ENCODE assay signal across 8 cellular contexts in the genomic region with DNA sequence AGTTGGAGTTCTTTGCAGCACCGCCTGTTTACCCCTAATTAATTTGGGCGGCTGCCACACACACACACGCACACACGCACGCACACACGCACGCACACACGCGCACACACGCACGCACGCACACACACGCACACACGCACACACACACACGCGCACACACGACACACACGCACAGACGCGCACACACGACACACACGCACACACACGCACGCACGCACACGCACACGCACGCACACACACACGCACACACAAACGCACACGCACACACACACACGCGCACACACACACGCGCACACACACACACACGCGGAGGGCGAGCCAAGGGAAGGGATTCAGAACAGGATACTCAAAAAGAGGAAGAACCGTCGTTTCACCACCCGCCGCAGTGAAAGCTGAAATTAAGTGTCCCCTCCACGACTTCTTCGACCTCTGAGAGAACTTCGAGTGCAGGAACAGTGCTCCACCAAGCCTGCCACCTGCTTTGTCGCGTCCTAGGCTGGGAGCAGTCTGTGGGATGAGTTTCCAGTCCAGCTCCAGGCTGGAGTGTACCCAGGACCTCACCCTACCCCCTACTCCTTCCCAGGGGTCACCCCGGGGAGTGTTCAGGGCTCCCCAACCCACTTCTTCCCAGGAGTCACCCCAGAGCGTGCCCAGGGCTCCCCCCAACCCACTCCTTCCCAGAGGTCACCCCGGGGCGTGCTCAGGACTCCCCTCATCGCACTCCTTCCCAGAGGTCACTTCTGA. TPM values are rescaled to one million over a fixed set of nuclear protein-coding genes. Genes with fewer than 3 reads are reported as not detected.
DNase-seq lines count a peak whose midpoint lies in the region; ATAC-seq, FAIRE-seq and TF ChIP-seq lines count a peak whose summit lies in the region.

No MANE protein-coding gene starts in this region.

- peak overlapping the region; percentile 85 to 97 for H3K4me3 ChIP-seq in mesenchymal stem cell (ENCODE audit: insufficient read depth in 1 of 2, low read depth in 1 of 2, low read length in 2 of 2)
- H3K4me3 ChIP-seq in thyroid gland (replicated peaks in 1 of 3) = peak overlapping the region; percentile 60 to 90 (median 87)

- peaks cover 87% of the 10 kb centered on the region for H3K4me1 Mint-ChIP-seq in dendritic cell treated with granulocyte-macrophage colony-stimulating factor and Interleukin-4, amounts not matched to agents 40 ng/mL and 50 ng/mL, for 4 days (ENCODE audit: low read depth)

- TF ChIP-seq CTCF in thyroid gland (IDR thresholded peaks at IDR 0.05) (no peak), D721Med (IDR thresholded peaks at IDR 0.05; ENCODE audit: insufficient read depth, missing control alignments) (no peak)

- no peak overlapping the region for H2BK120ac ChIP-seq in mesenchymal stem cell (ENCODE audit: low read depth, low read length)

- no peaks in the 10 kb centered on the region for H3K9me3 ChIP-seq in mesenchymal stem cell (ENCODE audit: control insufficient read depth, low read length)
- H3K9me3 ChIP-seq in thyroid gland = no peaks in the 10 kb centered on the region

- FAIRE-seq in D721Med (lab: Jason Lieb, UNC) = no peak

- H2BK5ac ChIP-seq in mesenchymal stem cell (ENCODE audit: low read depth, low read length, poor library complexity, severe bottlenecking) = no peak overlapping the region

- no peak overlapping the region for H4K8ac ChIP-seq in mesenchymal stem cell (ENCODE audit: low read length)

- no peaks in the 10 kb centered on the region for H3K27me3 Mint-ChIP-seq in dendritic cell treated with granulocyte-macrophage colony-stimulating factor and Interleukin-4, amounts not matched to agents 40 ng/mL and 50 ng/mL, for 4 days

- no peak overlapping the region for H3K4ac ChIP-seq in mesenchymal stem cell (ENCODE audit: low read depth in 1 of 2, low read length in 2 of 2)

- ATAC-seq in GM18519 (IDR thresholded peaks at IDR 0.05; ENCODE audit: low FRiP score, unreplicated experiment) = no peak

- peak overlapping the region; percentile 94 for H3K27ac Mint-ChIP-seq in dendritic cell treated with granulocyte-macrophage colony-stimulating factor and Interleukin-4, amounts not matched to agents 40 ng/mL and 50 ng/mL, for 4 days

- 66% methylated on average over 35 of the region's 52 CpGs for WGBS in mesenchymal stem cell
- WGBS in thyroid gland, 2 donors = 56 to 64% methylated on average over 34 to 51 of the region's 52 CpGs

- no peak overlapping the region for H2AK5ac ChIP-seq in mesenchymal stem cell (ENCODE audit: low read length, severe bottlenecking)

- peak overlapping the region in 1 of 2 experiments; percentile 85 for H3K14ac ChIP-seq in mesenchymal stem cell (ENCODE audit: low read length in 2 of 2)

- DNase-seq in NCI-H82 (lab: John Stamatoyannopoulos, UW) = peak; percentile 20
- DNase-seq in NCI-H82 treated with DMSO at 0.1 percent for 48 hours (lab: John Stamatoyannopoulos, UW; ENCODE audit: unreplicated experiment) = no peak
- DNase-seq in SW480 (ENCODE audit: low spot score) = peak; percentile 27
- DNase-seq in mesenchymal stem cell = peak; percentile 25
- DNase-seq in thyroid gland = peak; percentile 34 to 44
- no peak for DNase-seq in D721Med (ENCODE audit: insufficient read length, low spot score)

- intact Hi-C loops in dendritic cell treated with granulocyte-macrophage colony-stimulating factor and Interleukin-4, amounts not matched to agents 40 ng/mL and 50 ng/mL, for 4 days (cut with micrococcal nuclease) = loop anchor here (5.0 kb wide), 2 partner anchors 137 to 698 kb away; no protein-coding TSS in a partner anchor
- intact Hi-C loops in thyroid gland (cut with DNase I) = no loop called here

- H3K79me1 ChIP-seq in mesenchymal stem cell (replicated peaks; ENCODE audit: low read length, poor library complexity, severe bottlenecking) = peaks cover 15% of the 10 kb centered on the region

- no peak overlapping the region for H3K23ac ChIP-seq in mesenchymal stem cell (ENCODE audit: low read length in 2 of 2)

- TF ChIP-seq POLR2A in thyroid gland (IDR thresholded peaks at IDR 0.05) = no peak

- peak overlapping the region; percentile 90 for H2AFZ ChIP-seq in mesenchymal stem cell (ENCODE audit: low read depth, low read length)

- H3K27ac ChIP-seq in mesenchymal stem cell (ENCODE audit: low read length, poor library complexity, severe bottlenecking) (no peak overlapping the region), thyroid gland (peak overlapping the region in 2 of 3 donors; percentile 97 to 99)

- H3K4me3 Mint-ChIP-seq in dendritic cell treated with granulocyte-macrophage colony-stimulating factor and Interleukin-4, amounts not matched to agents 40 ng/mL and 50 ng/mL, for 4 days = peak overlapping the region; percentile 91

- H3K4me2 ChIP-seq in mesenchymal stem cell (ENCODE audit: low read length, poor library complexity, severe bottlenecking) = peak overlapping the region; percentile 78

- H3K9ac ChIP-seq in mesenchymal stem cell (ENCODE audit: low read length) = peak overlapping the region; percentile 65

- peaks cover 59% of the 10 kb centered on the region for H3K36me3 Mint-ChIP-seq in dendritic cell treated with granulocyte-macrophage colony-stimulating factor and Interleukin-4, amounts not matched to agents 40 ng/mL and 50 ng/mL, for 4 days (ENCODE audit: low read depth)

- H3K36me3 ChIP-seq in mesenchymal stem cell (ENCODE audit: control insufficient read depth in 1 of 2, insufficient read depth in 2 of 2, low read depth in 1 of 2, low read length in 2 of 2) (peaks cover 0 to 19% of the 10 kb centered on the region in 2 experiments), thyroid gland (no peaks in the 10 kb centered on the region)

- H3K27me3 ChIP-seq in mesenchymal stem cell (ENCODE audit: control insufficient read depth in 1 of 2, insufficient read depth in 1 of 2, low read length in 2 of 2) = no peaks in the 10 kb centered on the region
- no peaks in the 10 kb centered on the region for H3K27me3 ChIP-seq in thyroid gland

- H3K18ac ChIP-seq in mesenchymal stem cell (ENCODE audit: low read depth in 1 of 2, low read length in 2 of 2) = peak overlapping the region in 1 of 2 experiments; percentile 89

- no peaks in the 10 kb centered on the region for H3K9me3 Mint-ChIP-seq in dendritic cell treated with granulocyte-macrophage colony-stimulating factor and Interleukin-4, amounts not matched to agents 40 ng/mL and 50 ng/mL, for 4 days

- H2BK15ac ChIP-seq in mesenchymal stem cell (ENCODE audit: low read depth, poor library complexity, severe bottlenecking) = no peak overlapping the region

- H3K4me1 ChIP-seq in mesenchymal stem cell (ENCODE audit: control insufficient read depth, insufficient read depth, low read depth, low read length) = peaks cover 29% of the 10 kb centered on the region
- peaks cover 21 to 33% of the 10 kb centered on the region in 2 donors for H3K4me1 ChIP-seq in thyroid gland

- H2BK12ac ChIP-seq in mesenchymal stem cell (ENCODE audit: low read length in 2 of 2) = no peak overlapping the region

- H4K91ac ChIP-seq in mesenchymal stem cell (ENCODE audit: low read length) = no peak overlapping the region

RNA-seq across cellular contexts. Expression of gene RNASET2, which starts 1.1 kb away (rescaled TPM):
- 27.7 TPM for polyA plus RNA-seq in mesenchymal stem cell (2013, experiment 1 of 2)
- 28.0 TPM for polyA plus RNA-seq in mesenchymal stem cell (2013, experiment 2 of 2)
- 100 to 1,000 TPM in 2 of 4 donors, 10 to 100 TPM in 2; 51.6 to 138 (median 109) TPM for total RNA-seq in thyroid gland

RNA-seq across cellular contexts. Expression of gene CEP43, which starts 43.9 kb away (rescaled TPM):
- polyA plus RNA-seq in mesenchymal stem cell (2013, experiment 1 of 2) = 6.9 TPM
- 7.1 TPM for polyA plus RNA-seq in mesenchymal stem cell (2013, experiment 2 of 2)
- 10 to 100 TPM; 30.0 to 39.9 (median 33.8) TPM for total RNA-seq in thyroid gland

Comparison
In these comparisons a context has a peak if more than half of its experiments do, and no peak if none do; other contexts are left out.
1. DNase-seq: peak in NCI-H82 (single experiment), SW480 (single experiment), mesenchymal stem cell (single experiment) and thyroid gland (2 of 2); none in NCI-H82 treated with DMSO at 0.1 percent for 48 hours (single experiment) and D721Med (single experiment).